28 cellular contexts compared by ENCODE assay signal in the genomic region with DNA sequence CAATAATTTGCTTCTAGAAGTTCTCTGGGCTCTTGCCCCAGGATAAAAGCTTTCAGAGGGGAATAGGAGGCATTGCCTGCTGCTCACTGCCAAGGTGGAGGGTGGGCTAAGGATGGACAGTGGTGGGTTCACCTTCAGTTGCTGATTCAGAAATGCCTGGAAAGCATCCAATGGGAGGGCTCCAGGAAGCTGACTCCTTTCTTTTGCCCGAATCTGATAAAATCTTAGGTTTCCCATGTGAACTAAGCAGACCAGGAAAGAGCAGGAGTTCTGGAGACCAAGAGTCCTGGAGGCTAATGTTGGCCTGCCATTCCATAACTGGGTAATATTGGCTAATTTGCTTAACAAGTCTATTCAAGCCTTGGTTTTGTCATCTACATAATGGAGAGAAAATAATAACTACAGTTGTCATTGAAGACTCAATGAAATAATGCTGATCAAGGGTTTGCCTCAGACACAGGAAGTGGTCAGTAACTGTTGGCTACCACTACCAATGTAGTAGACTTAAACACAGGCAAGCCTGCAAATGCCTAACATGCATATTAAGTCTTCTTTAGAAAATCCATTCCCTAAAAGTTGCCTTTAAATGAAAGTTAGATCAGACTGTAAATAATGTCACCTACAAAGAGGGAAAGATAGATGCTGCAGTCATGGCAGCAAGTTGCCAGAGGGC.
DNase-seq lines count a peak whose midpoint lies in the region; FAIRE-seq and TF ChIP-seq lines count a peak whose summit lies in the region.
"Had no signal": no experiment of that assay in that cellular context is flagged by ENCODE, and none has a peak within 500 bp of the region (broad histone marks: within the 10 kb centered on the region; RNA-seq: fewer than 3 reads in every experiment).

No MANE protein-coding gene starts in this region.

- H3K36me3 ChIP-seq in bronchial epithelial cell (ENCODE audit: control insufficient read depth, insufficient read depth, low read length) (no peaks in the 10 kb centered on the region), left ventricle myocardium inferior (no peaks in the 10 kb centered on the region)
- H3K36me3 ChIP-seq: BE2C, MG63 had no signal

- H3K27ac Mint-ChIP-seq in HFFc6: peak overlapping the region; percentile 72
- H3K27ac Mint-ChIP-seq in nephron: peak overlapping the region in 2 of 3 experiments; percentile 18 to 33
- H3K27ac Mint-ChIP-seq: CD8-positive, alpha-beta memory T cell had no signal

- H3K27me3 Mint-ChIP-seq in HFFc6 (ENCODE audit: insufficient read depth) (no peaks in the 10 kb centered on the region; the same call in 1 of the 2 replicates), nephron (ENCODE audit: low read depth) (peaks cover 4% of the 10 kb centered on the region)
- H3K27me3 Mint-ChIP-seq: CD8-positive, alpha-beta memory T cell had no signal

- TF ChIP-seq POLR2A in NB4 (IDR thresholded peaks at IDR 0.05; ENCODE audit: extremely low read depth, insufficient read length): no peak

- FAIRE-seq in bronchial epithelial cell (lab: Jason Lieb, UNC): no peak
- FAIRE-seq: GM19239, HTR-8/SVneo, K562 had no signal

- H3K9me3 ChIP-seq in left ventricle myocardium inferior (replicated peaks): no peaks in the 10 kb centered on the region
- H3K9me3 ChIP-seq: BE2C, MG63 had no signal

- no peak overlapping the region for H3K27ac ChIP-seq in left ventricle myocardium inferior (replicated peaks)
- H3K27ac ChIP-seq: RWPE1, SK-N-MC had no signal

- intact Hi-C loops in left ventricle myocardium inferior (cut with micrococcal nuclease): no loop called here

- peaks cover 32% of the 10 kb centered on the region for H3K4me1 ChIP-seq in left ventricle myocardium inferior

- H3K4me3 Mint-ChIP-seq in HFFc6 (peak overlapping the region; percentile 20; the same call in 1 of the 2 replicates), nephron (no peak overlapping the region)
- H3K4me3 Mint-ChIP-seq: CD14-positive monocyte had no signal

- TF ChIP-seq CTCF in HFFc6 (IDR thresholded peaks at IDR 0.05) (no peak), NB4 (IDR thresholded peaks at IDR 0.05; ENCODE audit: low read depth, low read length) (no peak), bronchial epithelial cell (IDR thresholded peaks at IDR 0.05; ENCODE audit: insufficient read depth, low read length, severe bottlenecking) (no peak), nephron (IDR thresholded peaks at IDR 0.05; ENCODE audit: unreplicated experiment in 3 of 3) (no peak), left ventricle myocardium inferior (IDR thresholded peaks at IDR 0.05; ENCODE audit: borderline replicate concordance) (no peak)

- H3K36me3 Mint-ChIP-seq in HFFc6 (ENCODE audit: low read depth) (no peaks in the 10 kb centered on the region), nephron (ENCODE audit: low read depth) (no peaks in the 10 kb centered on the region)
- H3K36me3 Mint-ChIP-seq: CD14-positive monocyte; CD8-positive, alpha-beta memory T cell had no signal

- peaks cover 52% of the 10 kb centered on the region for H3K4me1 Mint-ChIP-seq in HFFc6 (ENCODE audit: low read depth)
- peaks cover 47% of the 10 kb centered on the region for H3K4me1 Mint-ChIP-seq in nephron
- H3K4me1 Mint-ChIP-seq: CD14-positive monocyte; CD8-positive, alpha-beta memory T cell had no signal

- no peak for DNase-seq in HFFc6
- peak; percentile 14 for DNase-seq in NB4 (ENCODE audit: low read depth)
- DNase-seq in bronchial epithelial cell (ENCODE audit: low read depth): peak; percentile 49
- DNase-seq in left ventricle myocardium inferior: no peak
- DNase-seq in glomerular visceral epithelial cell (ENCODE audit: extremely low spot score): no peak
- DNase-seq in NCI-H446 treated with DMSO at 0.1 percent for 48 hours (lab: John Stamatoyannopoulos, UW): no peak
- DNase-seq in SIG-M5 (lab: John Stamatoyannopoulos, UW): no peak
- DNase-seq: BE2C; CD8-positive, alpha-beta memory T cell; DMS 273 treated with DMSO at 0.1 percent for 48 hours; DMS79; MG63; NCI-H1048; NCI-H1417; NCI-H1694 treated with DMSO at 0.1 percent for 48 hours; NCI-H2081 treated with DMSO at 0.1 percent for 48 hours; NCI-H2171; NCI-H226; NCI-H524; NCI-H774; SHP77 had no signal

- H3K27me3 ChIP-seq in bronchial epithelial cell (ENCODE audit: control insufficient read depth, insufficient read depth, low read length) (no peaks in the 10 kb centered on the region), left ventricle myocardium inferior (ENCODE audit: low read depth) (no peaks in the 10 kb centered on the region)
- H3K27me3 ChIP-seq: BE2C, MG63 had no signal

- H3K9me3 Mint-ChIP-seq in HFFc6: no peaks in the 10 kb centered on the region
- no peaks in the 10 kb centered on the region for H3K9me3 Mint-ChIP-seq in nephron

- H3K4me3 ChIP-seq in NB4 (ENCODE audit: low read depth, low read length) (no peak overlapping the region), bronchial epithelial cell (ENCODE audit: low read depth, low read length) (no peak overlapping the region), left ventricle myocardium inferior (no peak overlapping the region)
- H3K4me3 ChIP-seq: K562, MG63, SK-N-MC had no signal

Comparison
In these comparisons a context has a peak if more than half of its experiments do, and no peak if none do; other contexts are left out.
1. DNase-seq: peak in NB4 (single experiment) and bronchial epithelial cell (single experiment); none in HFFc6 (single experiment), left ventricle myocardium inferior (single experiment), glomerular visceral epithelial cell (single experiment), NCI-H446 treated with DMSO at 0.1 percent for 48 hours (single experiment) and SIG-M5 (single experiment).